Comparison of ENCODE assay signal across 1 cellular context in the genomic region with DNA sequence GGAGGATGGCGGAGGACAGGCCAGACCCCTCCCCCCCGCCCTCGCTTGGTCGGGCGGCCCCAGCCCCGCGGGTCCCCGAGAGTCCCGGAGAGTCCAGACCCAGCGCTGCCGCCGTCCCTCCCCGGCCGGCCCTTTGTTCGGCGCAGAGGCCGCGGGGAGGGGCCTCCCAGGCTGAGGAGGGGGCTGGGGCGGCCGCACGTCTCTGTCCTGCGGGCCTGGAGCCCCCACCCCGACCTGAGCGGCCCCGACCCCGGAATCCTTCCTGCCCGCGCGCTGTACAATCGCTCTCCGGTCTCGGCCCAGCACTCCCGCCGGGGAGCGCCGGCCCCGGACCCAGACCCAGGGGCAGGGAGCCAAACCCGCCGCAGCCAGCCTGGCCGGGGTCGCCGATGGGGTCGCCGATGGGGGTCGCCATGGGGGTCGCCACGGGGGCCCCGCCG.
TF ChIP-seq lines count a peak whose summit lies in the region.

No MANE protein-coding gene starts in this region.

TF ChIP-seq in GM23338, 12 proteins besides CTCF, POLR2A, EP300 and RAD21:
- TF ChIP-seq, protein P1, sequence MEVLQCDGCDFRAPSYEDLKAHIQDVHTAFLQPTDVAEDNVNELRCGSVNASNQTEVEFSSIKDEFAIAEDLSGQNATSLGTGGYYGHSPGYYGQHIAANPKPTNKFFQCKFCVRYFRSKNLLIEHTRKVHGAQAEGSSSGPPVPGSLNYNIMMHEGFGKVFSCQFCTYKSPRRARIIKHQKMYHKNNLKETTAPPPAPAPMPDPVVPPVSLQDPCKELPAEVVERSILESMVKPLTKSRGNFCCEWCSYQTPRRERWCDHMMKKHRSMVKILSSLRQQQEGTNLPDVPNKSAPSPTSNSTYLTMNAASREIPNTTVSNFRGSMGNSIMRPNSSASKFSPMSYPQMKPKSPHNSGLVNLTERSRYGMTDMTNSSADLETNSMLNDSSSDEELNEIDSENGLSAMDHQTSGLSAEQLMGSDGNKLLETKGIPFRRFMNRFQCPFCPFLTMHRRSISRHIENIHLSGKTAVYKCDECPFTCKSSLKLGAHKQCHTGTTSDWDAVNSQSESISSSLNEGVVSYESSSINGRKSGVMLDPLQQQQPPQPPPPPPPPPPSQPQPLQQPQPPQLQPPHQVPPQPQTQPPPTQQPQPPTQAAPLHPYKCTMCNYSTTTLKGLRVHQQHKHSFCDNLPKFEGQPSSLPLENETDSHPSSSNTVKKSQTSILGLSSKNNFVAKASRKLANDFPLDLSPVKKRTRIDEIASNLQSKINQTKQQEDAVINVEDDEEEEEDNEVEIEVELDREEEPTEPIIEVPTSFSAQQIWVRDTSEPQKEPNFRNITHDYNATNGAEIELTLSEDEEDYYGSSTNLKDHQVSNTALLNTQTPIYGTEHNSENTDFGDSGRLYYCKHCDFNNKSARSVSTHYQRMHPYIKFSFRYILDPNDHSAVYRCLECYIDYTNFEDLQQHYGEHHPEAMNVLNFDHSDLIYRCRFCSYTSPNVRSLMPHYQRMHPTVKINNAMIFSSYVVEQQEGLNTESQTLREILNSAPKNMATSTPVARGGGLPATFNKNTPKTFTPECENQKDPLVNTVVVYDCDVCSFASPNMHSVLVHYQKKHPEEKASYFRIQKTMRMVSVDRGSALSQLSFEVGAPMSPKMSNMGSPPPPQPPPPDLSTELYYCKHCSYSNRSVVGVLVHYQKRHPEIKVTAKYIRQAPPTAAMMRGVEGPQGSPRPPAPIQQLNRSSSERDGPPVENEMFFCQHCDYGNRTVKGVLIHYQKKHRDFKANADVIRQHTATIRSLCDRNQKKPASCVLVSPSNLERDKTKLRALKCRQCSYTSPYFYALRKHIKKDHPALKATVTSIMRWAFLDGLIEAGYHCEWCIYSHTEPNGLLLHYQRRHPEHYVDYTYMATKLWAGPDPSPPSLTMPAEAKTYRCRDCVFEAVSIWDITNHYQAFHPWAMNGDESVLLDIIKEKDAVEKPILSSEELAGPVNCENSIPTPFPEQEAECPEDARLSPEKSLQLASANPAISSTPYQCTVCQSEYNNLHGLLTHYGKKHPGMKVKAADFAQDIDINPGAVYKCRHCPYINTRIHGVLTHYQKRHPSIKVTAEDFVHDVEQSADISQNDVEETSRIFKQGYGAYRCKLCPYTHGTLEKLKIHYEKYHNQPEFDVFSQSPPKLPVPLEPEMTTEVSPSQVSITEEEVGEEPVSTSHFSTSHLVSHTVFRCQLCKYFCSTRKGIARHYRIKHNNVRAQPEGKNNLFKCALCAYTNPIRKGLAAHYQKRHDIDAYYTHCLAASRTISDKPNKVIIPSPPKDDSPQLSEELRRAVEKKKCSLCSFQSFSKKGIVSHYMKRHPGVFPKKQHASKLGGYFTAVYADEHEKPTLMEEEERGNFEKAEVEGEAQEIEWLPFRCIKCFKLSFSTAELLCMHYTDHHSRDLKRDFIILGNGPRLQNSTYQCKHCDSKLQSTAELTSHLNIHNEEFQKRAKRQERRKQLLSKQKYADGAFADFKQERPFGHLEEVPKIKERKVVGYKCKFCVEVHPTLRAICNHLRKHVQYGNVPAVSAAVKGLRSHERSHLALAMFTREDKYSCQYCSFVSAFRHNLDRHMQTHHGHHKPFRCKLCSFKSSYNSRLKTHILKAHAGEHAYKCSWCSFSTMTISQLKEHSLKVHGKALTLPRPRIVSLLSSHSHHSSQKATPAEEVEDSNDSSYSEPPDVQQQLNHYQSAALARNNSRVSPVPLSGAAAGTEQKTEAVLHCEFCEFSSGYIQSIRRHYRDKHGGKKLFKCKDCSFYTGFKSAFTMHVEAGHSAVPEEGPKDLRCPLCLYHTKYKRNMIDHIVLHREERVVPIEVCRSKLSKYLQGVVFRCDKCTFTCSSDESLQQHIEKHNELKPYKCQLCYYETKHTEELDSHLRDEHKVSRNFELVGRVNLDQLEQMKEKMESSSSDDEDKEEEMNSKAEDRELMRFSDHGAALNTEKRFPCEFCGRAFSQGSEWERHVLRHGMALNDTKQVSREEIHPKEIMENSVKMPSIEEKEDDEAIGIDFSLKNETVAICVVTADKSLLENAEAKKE (CRISPR knock-in tag; IDR thresholded peaks at IDR 0.05): no peak
- no peak for TF ChIP-seq CREB1 (CRISPR knock-in tag; IDR thresholded peaks at IDR 0.05; ENCODE audit: low read depth)
- TF ChIP-seq, protein P2, sequence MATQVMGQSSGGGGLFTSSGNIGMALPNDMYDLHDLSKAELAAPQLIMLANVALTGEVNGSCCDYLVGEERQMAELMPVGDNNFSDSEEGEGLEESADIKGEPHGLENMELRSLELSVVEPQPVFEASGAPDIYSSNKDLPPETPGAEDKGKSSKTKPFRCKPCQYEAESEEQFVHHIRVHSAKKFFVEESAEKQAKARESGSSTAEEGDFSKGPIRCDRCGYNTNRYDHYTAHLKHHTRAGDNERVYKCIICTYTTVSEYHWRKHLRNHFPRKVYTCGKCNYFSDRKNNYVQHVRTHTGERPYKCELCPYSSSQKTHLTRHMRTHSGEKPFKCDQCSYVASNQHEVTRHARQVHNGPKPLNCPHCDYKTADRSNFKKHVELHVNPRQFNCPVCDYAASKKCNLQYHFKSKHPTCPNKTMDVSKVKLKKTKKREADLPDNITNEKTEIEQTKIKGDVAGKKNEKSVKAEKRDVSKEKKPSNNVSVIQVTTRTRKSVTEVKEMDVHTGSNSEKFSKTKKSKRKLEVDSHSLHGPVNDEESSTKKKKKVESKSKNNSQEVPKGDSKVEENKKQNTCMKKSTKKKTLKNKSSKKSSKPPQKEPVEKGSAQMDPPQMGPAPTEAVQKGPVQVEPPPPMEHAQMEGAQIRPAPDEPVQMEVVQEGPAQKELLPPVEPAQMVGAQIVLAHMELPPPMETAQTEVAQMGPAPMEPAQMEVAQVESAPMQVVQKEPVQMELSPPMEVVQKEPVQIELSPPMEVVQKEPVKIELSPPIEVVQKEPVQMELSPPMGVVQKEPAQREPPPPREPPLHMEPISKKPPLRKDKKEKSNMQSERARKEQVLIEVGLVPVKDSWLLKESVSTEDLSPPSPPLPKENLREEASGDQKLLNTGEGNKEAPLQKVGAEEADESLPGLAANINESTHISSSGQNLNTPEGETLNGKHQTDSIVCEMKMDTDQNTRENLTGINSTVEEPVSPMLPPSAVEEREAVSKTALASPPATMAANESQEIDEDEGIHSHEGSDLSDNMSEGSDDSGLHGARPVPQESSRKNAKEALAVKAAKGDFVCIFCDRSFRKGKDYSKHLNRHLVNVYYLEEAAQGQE (IDR thresholded peaks at IDR 0.05; ENCODE audit: unreplicated experiment): no peak
- TF ChIP-seq POLR2AphosphoS5 (IDR thresholded peaks at IDR 0.05; ENCODE audit: low read depth): no peak
- TF ChIP-seq, protein P3, sequence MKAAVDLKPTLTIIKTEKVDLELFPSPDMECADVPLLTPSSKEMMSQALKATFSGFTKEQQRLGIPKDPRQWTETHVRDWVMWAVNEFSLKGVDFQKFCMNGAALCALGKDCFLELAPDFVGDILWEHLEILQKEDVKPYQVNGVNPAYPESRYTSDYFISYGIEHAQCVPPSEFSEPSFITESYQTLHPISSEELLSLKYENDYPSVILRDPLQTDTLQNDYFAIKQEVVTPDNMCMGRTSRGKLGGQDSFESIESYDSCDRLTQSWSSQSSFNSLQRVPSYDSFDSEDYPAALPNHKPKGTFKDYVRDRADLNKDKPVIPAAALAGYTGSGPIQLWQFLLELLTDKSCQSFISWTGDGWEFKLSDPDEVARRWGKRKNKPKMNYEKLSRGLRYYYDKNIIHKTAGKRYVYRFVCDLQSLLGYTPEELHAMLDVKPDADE (IDR thresholded peaks at IDR 0.05): no peak
- TF ChIP-seq EZH2phosphoT487 (IDR thresholded peaks at IDR 0.05; ENCODE audit: unreplicated experiment): no peak
